Comparison of ENCODE assay signal across 8 cellular contexts in the genomic region with DNA sequence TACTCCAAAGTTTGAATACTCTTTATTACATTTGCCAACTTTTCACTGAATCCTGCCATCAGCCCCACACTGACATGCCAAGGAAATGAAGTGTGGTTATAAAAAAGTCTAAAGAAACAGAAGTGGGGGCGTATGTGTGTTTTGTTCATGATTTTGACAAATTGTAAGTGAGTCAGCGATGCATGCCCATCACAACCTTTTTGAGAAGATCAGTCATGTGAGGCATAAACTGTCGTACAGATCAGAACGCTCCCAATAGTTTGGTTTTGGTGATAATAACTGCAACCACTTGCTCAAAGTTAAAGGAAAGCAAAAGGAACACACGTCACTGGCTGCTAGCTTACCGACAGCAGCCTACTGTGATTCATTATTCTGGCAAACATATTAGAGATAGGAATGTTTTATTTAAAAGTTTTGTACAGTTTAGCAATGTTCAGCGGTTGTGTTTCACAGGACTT.
DNase-seq lines count a peak whose midpoint lies in the region; ATAC-seq and TF ChIP-seq lines count a peak whose summit lies in the region.

No MANE protein-coding gene starts in this region.

- H3K27ac ChIP-seq in coronary artery, result peak overlapping the region; percentile 56 to 82

- no peaks in the 10 kb centered on the region for H3K4me1 Mint-ChIP-seq in effector memory CD8-positive, alpha-beta T cell (ENCODE audit: low read depth in 2 of 2)

- CTCF ChIA-PET in BJ (lab: Yijun Ruan, JAX), result no interaction called here

- ATAC-seq in HG03442 (IDR thresholded peaks at IDR 0.05; ENCODE audit: unreplicated experiment) (peak; percentile 48), HG03196 (IDR thresholded peaks at IDR 0.05; ENCODE audit: unreplicated experiment) (no peak), HG03378 (IDR thresholded peaks at IDR 0.05; ENCODE audit: unreplicated experiment) (no peak)
- ATAC-seq in effector memory CD8-positive, alpha-beta T cell (replicated peaks), result no peak

- peaks cover 0 to 11% of the 10 kb centered on the region in 2 donors for H3K27me3 Mint-ChIP-seq in effector memory CD8-positive, alpha-beta T cell

- no peaks in the 10 kb centered on the region for H3K27me3 ChIP-seq in BJ (ENCODE audit: control insufficient read depth, insufficient read depth, low read length)

- peak; percentile 37 for DNase-seq in BJ (ENCODE audit: low read depth)
- DNase-seq in coronary artery (ENCODE audit: low spot score), result peak; percentile 78
- peak; percentile 59 for DNase-seq in myocyte (ENCODE audit: low read depth)
- no peak for DNase-seq in DMS 273 (lab: John Stamatoyannopoulos, UW; ENCODE audit: unreplicated experiment)
- no peak for DNase-seq in effector memory CD8-positive, alpha-beta T cell

- H3K27ac Mint-ChIP-seq in effector memory CD8-positive, alpha-beta T cell, result no peak overlapping the region

- H3K36me3 Mint-ChIP-seq in effector memory CD8-positive, alpha-beta T cell (ENCODE audit: insufficient read depth), result no peaks in the 10 kb centered on the region

- H3K9me3 Mint-ChIP-seq in effector memory CD8-positive, alpha-beta T cell, result no peaks in the 10 kb centered on the region

- H3K4me3 ChIP-seq in BJ (ENCODE audit: low read depth, low read length), result no peak overlapping the region
- peak overlapping the region; percentile 58 for H3K4me3 ChIP-seq in coronary artery

- no peak for TF ChIP-seq CTCF in BJ (IDR thresholded peaks at IDR 0.05; ENCODE audit: insufficient read depth, low read depth, low read length)
- no peak for TF ChIP-seq CTCF in coronary artery (IDR thresholded peaks at IDR 0.05)

- no peaks in the 10 kb centered on the region for H3K36me3 ChIP-seq in BJ (ENCODE audit: control insufficient read depth, insufficient read depth, low read length)

- no peak overlapping the region for H3K4me3 Mint-ChIP-seq in effector memory CD8-positive, alpha-beta T cell

- POLR2A ChIA-PET in BJ (lab: Charles Lee), result no interaction called here

Comparison
In these comparisons a context has a peak if more than half of its experiments do, and no peak if none do; other contexts are left out.
1. DNase-seq: peak in BJ (single experiment), coronary artery (single experiment) and myocyte (single experiment); none in DMS 273 (single experiment) and effector memory CD8-positive, alpha-beta T cell (0 of 3).